In the genomic region with DNA sequence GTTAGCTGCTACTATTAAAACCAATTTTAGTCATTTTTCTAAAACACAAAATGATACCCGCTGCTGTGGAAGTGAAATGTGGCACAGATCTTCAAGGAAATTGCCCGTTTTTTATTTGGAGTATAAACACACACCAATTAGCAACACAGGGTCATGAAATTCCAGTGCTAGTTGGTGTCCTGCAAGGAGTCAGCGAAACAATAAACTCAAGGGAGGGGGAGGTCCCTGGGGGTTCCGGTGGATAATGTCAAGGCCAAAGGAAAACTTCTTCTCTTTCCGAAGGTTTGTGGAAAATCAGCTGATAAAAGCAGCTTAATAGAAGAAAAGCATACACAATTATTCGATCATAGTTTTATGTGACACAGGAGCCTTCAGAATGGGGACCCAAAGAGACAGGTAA, we compare ENCODE assay signal across 16 cellular contexts.
"Had no signal": no experiment of that assay in that cellular context is flagged by ENCODE, and none has a peak within 500 bp of the region (broad histone marks: within the 10 kb centered on the region; RNA-seq: fewer than 3 reads in every experiment).

No MANE protein-coding gene starts in this region.

- H3K27me3 ChIP-seq: heart left ventricle, left lung, pancreas had no signal

- H3K4me1 ChIP-seq: left lung had no signal

- ATAC-seq: heart left ventricle, left lung, pancreas, sciatic nerve had no signal

- H3K4me3 ChIP-seq: coronary artery, heart left ventricle, left lung, lung, pancreas had no signal

- H3K4me3 Mint-ChIP-seq: naive B cell, nephron had no signal

- H3K36me3 ChIP-seq: heart left ventricle, left lung, pancreas had no signal

- H3K9me3 ChIP-seq: left lung, pancreas had no signal

- H3K27ac ChIP-seq: coronary artery, heart left ventricle, left lung, pancreas had no signal

- H3K27ac Mint-ChIP-seq: naive B cell, nephron, progenitor cell of endocrine pancreas had no signal

- H3K4me1 Mint-ChIP-seq: naive B cell had no signal

- H3K9me3 Mint-ChIP-seq: nephron had no signal

- DNase-seq: effector CD4-positive, alpha-beta T cell; heart left ventricle; hippocampal formation; islet precursor cell; left lung; mesenchymal stem cell; naive B cell; occipital lobe; pancreas; stimulated activated CD4-positive, alpha-beta T cell treated with anti-CD3 and anti-CD28 coated beads, Interleukin-2, amount 100 ng/mL, for 24 hours; stimulated activated naive CD4-positive, alpha-beta T cell treated with Interleukin-2 at 50 U/mL for 16 hours had no signal

- H3K36me3 Mint-ChIP-seq: naive B cell had no signal

- H3K27me3 Mint-ChIP-seq: naive B cell, progenitor cell of endocrine pancreas had no signal
